In the genomic region with DNA sequence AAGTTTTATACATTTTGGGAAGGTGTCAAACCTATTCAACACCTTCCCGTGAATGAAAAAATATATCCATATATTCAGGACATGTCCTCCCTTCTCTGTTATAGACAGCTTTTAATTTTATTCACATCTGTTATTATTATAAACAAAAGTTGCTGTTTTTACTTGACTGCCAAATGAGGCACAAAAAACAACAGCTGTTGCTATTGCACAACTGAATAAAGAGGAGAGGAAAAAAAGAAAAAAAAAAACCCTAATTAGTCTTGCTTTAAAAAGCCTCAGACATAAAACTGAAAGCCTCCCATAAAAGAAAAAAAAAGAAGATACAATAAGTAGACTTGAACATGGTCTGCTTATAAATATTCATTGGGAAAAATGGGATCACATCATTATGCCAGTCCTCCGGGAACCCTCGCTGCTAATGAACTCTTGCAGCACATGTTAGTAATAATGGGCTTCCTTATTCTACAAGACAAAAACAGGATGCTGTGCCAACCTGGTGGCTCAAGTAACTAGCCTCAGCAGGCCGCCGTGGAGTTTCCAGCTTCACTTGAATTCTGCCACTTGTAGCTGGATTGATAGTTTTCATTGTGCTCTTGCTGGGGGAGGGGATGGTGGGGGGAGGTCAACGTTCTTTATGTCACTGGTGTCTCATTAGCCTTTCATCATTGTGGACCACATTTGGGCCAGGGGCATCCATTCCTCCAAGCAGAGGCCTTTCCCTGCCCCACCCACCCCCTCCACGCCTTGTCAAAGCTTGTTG, we compare ENCODE assay signal across 2 cellular contexts.
TF ChIP-seq lines count a peak whose summit lies in the region.

No MANE protein-coding gene starts in this region.

TF ChIP-seq in IMR-90, 13 proteins besides CTCF, POLR2A, EP300 and RAD21:
- TF ChIP-seq, protein P1, sequence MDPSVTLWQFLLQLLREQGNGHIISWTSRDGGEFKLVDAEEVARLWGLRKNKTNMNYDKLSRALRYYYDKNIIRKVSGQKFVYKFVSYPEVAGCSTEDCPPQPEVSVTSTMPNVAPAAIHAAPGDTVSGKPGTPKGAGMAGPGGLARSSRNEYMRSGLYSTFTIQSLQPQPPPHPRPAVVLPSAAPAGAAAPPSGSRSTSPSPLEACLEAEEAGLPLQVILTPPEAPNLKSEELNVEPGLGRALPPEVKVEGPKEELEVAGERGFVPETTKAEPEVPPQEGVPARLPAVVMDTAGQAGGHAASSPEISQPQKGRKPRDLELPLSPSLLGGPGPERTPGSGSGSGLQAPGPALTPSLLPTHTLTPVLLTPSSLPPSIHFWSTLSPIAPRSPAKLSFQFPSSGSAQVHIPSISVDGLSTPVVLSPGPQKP (IDR thresholded peaks at IDR 0.05; ENCODE audit: borderline replicate concordance, low read depth, low read length) = no peak
- peak; percentile 67 for TF ChIP-seq CEBPB (IDR thresholded peaks at IDR 0.05; ENCODE audit: low read depth, low read length)

TF ChIP-seq in WTC11, 78 proteins besides CTCF, POLR2A, EP300 and RAD21 (continued from another document):
- TF ChIP-seq, protein P2, sequence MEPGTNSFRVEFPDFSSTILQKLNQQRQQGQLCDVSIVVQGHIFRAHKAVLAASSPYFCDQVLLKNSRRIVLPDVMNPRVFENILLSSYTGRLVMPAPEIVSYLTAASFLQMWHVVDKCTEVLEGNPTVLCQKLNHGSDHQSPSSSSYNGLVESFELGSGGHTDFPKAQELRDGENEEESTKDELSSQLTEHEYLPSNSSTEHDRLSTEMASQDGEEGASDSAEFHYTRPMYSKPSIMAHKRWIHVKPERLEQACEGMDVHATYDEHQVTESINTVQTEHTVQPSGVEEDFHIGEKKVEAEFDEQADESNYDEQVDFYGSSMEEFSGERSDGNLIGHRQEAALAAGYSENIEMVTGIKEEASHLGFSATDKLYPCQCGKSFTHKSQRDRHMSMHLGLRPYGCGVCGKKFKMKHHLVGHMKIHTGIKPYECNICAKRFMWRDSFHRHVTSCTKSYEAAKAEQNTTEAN (CRISPR knock-in tag; IDR thresholded peaks at IDR 0.05) = no peak
- TF ChIP-seq, protein P3, sequence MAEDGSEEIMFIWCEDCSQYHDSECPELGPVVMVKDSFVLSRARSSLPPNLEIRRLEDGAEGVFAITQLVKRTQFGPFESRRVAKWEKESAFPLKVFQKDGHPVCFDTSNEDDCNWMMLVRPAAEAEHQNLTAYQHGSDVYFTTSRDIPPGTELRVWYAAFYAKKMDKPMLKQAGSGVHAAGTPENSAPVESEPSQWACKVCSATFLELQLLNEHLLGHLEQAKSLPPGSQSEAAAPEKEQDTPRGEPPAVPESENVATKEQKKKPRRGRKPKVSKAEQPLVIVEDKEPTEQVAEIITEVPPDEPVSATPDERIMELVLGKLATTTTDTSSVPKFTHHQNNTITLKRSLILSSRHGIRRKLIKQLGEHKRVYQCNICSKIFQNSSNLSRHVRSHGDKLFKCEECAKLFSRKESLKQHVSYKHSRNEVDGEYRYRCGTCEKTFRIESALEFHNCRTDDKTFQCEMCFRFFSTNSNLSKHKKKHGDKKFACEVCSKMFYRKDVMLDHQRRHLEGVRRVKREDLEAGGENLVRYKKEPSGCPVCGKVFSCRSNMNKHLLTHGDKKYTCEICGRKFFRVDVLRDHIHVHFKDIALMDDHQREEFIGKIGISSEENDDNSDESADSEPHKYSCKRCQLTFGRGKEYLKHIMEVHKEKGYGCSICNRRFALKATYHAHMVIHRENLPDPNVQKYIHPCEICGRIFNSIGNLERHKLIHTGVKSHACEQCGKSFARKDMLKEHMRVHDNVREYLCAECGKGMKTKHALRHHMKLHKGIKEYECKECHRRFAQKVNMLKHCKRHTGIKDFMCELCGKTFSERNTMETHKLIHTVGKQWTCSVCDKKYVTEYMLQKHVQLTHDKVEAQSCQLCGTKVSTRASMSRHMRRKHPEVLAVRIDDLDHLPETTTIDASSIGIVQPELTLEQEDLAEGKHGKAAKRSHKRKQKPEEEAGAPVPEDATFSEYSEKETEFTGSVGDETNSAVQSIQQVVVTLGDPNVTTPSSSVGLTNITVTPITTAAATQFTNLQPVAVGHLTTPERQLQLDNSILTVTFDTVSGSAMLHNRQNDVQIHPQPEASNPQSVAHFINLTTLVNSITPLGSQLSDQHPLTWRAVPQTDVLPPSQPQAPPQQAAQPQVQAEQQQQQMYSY (CRISPR knock-in tag; IDR thresholded peaks at IDR 0.05) = no peak
- TF ChIP-seq ZNF219 (CRISPR knock-in tag; IDR thresholded peaks at IDR 0.05; ENCODE audit: borderline replicate concordance) = no peak
- TF ChIP-seq, protein P4, sequence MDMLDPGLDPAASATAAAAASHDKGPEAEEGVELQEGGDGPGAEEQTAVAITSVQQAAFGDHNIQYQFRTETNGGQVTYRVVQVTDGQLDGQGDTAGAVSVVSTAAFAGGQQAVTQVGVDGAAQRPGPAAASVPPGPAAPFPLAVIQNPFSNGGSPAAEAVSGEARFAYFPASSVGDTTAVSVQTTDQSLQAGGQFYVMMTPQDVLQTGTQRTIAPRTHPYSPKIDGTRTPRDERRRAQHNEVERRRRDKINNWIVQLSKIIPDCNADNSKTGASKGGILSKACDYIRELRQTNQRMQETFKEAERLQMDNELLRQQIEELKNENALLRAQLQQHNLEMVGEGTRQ (CRISPR knock-in tag; IDR thresholded peaks at IDR 0.05) = no peak
- no peak for TF ChIP-seq SOX15 (CRISPR knock-in tag; IDR thresholded peaks at IDR 0.05)
- TF ChIP-seq RELA (CRISPR knock-in tag; IDR thresholded peaks at IDR 0.05; ENCODE audit: borderline replicate concordance) = no peak
- no peak for TF ChIP-seq NFATC4 (CRISPR knock-in tag; IDR thresholded peaks at IDR 0.05)
- no peak for TF ChIP-seq GABPB1 (CRISPR knock-in tag; IDR thresholded peaks at IDR 0.05)
- no peak for TF ChIP-seq ZNF416 (CRISPR knock-in tag; IDR thresholded peaks at IDR 0.05)
- no peak for TF ChIP-seq FOXP1 (CRISPR knock-in tag; IDR thresholded peaks at IDR 0.05; ENCODE audit: borderline replicate concordance)
- TF ChIP-seq, protein P5, sequence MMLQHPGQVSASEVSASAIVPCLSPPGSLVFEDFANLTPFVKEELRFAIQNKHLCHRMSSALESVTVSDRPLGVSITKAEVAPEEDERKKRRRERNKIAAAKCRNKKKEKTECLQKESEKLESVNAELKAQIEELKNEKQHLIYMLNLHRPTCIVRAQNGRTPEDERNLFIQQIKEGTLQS (CRISPR knock-in tag; conservative IDR thresholded peaks at IDR 0.05) = no peak
- TF ChIP-seq, protein P6, sequence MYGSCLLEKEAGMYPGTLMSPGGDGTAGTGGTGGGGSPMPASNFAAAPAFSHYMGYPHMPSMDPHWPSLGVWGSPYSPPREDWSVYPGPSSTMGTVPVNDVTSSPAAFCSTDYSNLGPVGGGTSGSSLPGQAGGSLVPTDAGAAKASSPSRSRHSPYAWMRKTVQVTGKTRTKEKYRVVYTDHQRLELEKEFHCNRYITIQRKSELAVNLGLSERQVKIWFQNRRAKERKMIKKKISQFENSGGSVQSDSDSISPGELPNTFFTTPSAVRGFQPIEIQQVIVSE (CRISPR knock-in tag; IDR thresholded peaks at IDR 0.05; ENCODE audit: borderline replicate concordance) = no peak
- no peak for TF ChIP-seq KAT7 (CRISPR knock-in tag; IDR thresholded peaks at IDR 0.05; ENCODE audit: borderline replicate concordance)
- TF ChIP-seq, protein P7, sequence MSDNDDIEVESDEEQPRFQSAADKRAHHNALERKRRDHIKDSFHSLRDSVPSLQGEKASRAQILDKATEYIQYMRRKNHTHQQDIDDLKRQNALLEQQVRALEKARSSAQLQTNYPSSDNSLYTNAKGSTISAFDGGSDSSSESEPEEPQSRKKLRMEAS (CRISPR knock-in tag; IDR thresholded peaks at IDR 0.05) = no peak
- TF ChIP-seq, protein P8, sequence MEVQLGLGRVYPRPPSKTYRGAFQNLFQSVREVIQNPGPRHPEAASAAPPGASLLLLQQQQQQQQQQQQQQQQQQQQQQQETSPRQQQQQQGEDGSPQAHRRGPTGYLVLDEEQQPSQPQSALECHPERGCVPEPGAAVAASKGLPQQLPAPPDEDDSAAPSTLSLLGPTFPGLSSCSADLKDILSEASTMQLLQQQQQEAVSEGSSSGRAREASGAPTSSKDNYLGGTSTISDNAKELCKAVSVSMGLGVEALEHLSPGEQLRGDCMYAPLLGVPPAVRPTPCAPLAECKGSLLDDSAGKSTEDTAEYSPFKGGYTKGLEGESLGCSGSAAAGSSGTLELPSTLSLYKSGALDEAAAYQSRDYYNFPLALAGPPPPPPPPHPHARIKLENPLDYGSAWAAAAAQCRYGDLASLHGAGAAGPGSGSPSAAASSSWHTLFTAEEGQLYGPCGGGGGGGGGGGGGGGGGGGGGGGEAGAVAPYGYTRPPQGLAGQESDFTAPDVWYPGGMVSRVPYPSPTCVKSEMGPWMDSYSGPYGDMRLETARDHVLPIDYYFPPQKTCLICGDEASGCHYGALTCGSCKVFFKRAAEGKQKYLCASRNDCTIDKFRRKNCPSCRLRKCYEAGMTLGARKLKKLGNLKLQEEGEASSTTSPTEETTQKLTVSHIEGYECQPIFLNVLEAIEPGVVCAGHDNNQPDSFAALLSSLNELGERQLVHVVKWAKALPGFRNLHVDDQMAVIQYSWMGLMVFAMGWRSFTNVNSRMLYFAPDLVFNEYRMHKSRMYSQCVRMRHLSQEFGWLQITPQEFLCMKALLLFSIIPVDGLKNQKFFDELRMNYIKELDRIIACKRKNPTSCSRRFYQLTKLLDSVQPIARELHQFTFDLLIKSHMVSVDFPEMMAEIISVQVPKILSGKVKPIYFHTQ (CRISPR knock-in tag; IDR thresholded peaks at IDR 0.05) = no peak
- TF ChIP-seq TP53 (CRISPR knock-in tag; IDR thresholded peaks at IDR 0.05) = no peak
- TF ChIP-seq ELF4 (CRISPR knock-in tag; IDR thresholded peaks at IDR 0.05; ENCODE audit: low read depth) = no peak
- TF ChIP-seq, protein P9, sequence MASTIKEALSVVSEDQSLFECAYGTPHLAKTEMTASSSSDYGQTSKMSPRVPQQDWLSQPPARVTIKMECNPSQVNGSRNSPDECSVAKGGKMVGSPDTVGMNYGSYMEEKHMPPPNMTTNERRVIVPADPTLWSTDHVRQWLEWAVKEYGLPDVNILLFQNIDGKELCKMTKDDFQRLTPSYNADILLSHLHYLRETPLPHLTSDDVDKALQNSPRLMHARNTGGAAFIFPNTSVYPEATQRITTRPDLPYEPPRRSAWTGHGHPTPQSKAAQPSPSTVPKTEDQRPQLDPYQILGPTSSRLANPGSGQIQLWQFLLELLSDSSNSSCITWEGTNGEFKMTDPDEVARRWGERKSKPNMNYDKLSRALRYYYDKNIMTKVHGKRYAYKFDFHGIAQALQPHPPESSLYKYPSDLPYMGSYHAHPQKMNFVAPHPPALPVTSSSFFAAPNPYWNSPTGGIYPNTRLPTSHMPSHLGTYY (CRISPR knock-in tag; IDR thresholded peaks at IDR 0.05) = no peak
